Comparison of ENCODE assay signal across 1 cellular context in genomic region chr17:30924341-30924740, GRCh38.
TF ChIP-seq lines count a peak whose summit lies in the region.

No MANE protein-coding gene starts in this region.

TF ChIP-seq in K562, 482 proteins besides CTCF, POLR2A, EP300 and RAD21 (continued from another document):
- TF ChIP-seq, protein P1, sequence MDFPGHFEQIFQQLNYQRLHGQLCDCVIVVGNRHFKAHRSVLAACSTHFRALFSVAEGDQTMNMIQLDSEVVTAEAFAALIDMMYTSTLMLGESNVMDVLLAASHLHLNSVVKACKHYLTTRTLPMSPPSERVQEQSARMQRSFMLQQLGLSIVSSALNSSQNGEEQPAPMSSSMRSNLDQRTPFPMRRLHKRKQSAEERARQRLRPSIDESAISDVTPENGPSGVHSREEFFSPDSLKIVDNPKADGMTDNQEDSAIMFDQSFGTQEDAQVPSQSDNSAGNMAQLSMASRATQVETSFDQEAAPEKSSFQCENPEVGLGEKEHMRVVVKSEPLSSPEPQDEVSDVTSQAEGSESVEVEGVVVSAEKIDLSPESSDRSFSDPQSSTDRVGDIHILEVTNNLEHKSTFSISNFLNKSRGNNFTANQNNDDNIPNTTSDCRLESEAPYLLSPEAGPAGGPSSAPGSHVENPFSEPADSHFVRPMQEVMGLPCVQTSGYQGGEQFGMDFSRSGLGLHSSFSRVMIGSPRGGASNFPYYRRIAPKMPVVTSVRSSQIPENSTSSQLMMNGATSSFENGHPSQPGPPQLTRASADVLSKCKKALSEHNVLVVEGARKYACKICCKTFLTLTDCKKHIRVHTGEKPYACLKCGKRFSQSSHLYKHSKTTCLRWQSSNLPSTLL (IDR thresholded peaks at IDR 0.05), result no peak
- TF ChIP-seq NFIX (CRISPR knock-in tag; IDR thresholded peaks at IDR 0.05; ENCODE audit: low read depth) (no peak), FOXP1 (CRISPR knock-in tag; IDR thresholded peaks at IDR 0.05) (no peak), TOE1 (IDR thresholded peaks at IDR 0.05; ENCODE audit: borderline replicate concordance) (no peak), TOE1 (CRISPR knock-in tag; IDR thresholded peaks at IDR 0.05; ENCODE audit: borderline replicate concordance, low read depth) (no peak), RCOR1 (IDR thresholded peaks at IDR 0.05; ENCODE audit: borderline replicate concordance in 1 of 2, low read depth in 2 of 2, low read length in 2 of 2) (no peak), NFE2 (IDR thresholded peaks at IDR 0.05; ENCODE audit: low read depth) (no peak), XRCC4 (IDR thresholded peaks at IDR 0.05; ENCODE audit: extremely low read depth, insufficient read depth, insufficient read length) (no peak)
- TF ChIP-seq, protein P2, sequence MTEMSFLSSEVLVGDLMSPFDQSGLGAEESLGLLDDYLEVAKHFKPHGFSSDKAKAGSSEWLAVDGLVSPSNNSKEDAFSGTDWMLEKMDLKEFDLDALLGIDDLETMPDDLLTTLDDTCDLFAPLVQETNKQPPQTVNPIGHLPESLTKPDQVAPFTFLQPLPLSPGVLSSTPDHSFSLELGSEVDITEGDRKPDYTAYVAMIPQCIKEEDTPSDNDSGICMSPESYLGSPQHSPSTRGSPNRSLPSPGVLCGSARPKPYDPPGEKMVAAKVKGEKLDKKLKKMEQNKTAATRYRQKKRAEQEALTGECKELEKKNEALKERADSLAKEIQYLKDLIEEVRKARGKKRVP (CRISPR knock-in tag; IDR thresholded peaks at IDR 0.05), result no peak
- TF ChIP-seq, protein P3, sequence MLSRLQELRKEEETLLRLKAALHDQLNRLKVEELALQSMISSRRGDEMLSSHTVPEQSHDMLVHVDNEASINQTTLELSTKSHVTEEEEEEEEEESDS (CRISPR knock-in tag; IDR thresholded peaks at IDR 0.05), result no peak
TF ChIP-seq in K562: peak in this region for 0.
